Comparison of ENCODE assay signal across 8 cellular contexts in the genomic region with DNA sequence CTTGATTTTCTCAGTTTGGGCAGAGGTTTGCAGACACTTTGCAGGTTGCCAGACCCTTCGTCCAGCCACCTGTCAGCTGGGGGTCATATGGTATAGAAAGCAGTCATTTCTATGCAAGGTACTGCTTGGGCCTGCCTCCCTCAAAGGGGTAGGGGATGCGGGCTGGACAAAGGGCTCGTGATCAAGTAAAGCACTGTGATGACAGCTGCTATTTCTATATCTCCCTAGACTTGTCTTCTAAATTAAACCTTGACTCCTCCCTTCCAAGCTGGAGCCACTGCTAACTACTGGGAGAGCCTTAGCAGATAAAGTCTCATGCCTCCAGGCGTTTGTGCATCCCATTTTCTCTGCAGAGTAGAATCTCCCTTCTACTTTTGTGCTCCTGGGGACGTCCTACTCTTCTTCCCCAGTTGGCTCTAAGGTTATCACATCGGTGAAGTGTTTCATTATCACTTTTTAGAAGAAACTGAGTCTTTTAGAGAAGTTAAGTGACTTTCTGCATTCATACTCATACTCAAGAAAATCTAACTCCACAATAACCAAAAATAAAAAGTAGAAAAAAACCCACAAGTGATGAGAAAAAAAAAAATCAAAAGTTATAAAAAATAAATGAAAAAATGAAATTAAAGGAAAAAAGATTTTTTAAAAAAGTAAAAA. TPM values are rescaled to one million over a fixed set of nuclear protein-coding genes. Genes with fewer than 3 reads are reported as not detected.
DNase-seq lines count a peak whose midpoint lies in the region; ATAC-seq, FAIRE-seq and TF ChIP-seq lines count a peak whose summit lies in the region.

No MANE protein-coding gene starts in this region.

- H3K9me3 ChIP-seq in cardiac muscle cell (ENCODE audit: low read depth) (no peaks in the 10 kb centered on the region), HepG2 (ENCODE audit: low read length) (no peaks in the 10 kb centered on the region), upper lobe of right lung (no peaks in the 10 kb centered on the region)

- POLR2A ChIA-PET in HepG2 (lab: Yijun Ruan, JAX), result interaction anchor here (0.6 to 6.9 kb wide), 15 partner anchors 9 to 93 kb away, joined by 3 to 131 read pairs (median 6); a partner anchor contains a TSS

- peaks cover 42% of the 10 kb centered on the region for H3K36me3 Mint-ChIP-seq in activated naive CD8-positive, alpha-beta T cell treated with anti-CD3 and anti-CD28 coated beads, Interleukin-2, amount 50 U/mL, for 24 hours (ENCODE audit: low read depth)

- H3K4me2 ChIP-seq in HepG2 (ENCODE audit: low read depth, low read length), result peak overlapping the region; percentile 93

- peak overlapping the region; percentile 93 for H3K9ac ChIP-seq in HepG2 (ENCODE audit: insufficient read depth, low read depth, low read length)

- peaks cover 3% of the 10 kb centered on the region for H3K27me3 Mint-ChIP-seq in activated naive CD8-positive, alpha-beta T cell treated with anti-CD3 and anti-CD28 coated beads, Interleukin-2, amount 50 U/mL, for 24 hours

- H3K9me3 Mint-ChIP-seq in activated naive CD8-positive, alpha-beta T cell treated with anti-CD3 and anti-CD28 coated beads, Interleukin-2, amount 50 U/mL, for 24 hours, result no peaks in the 10 kb centered on the region

- H3K27me3 ChIP-seq in cardiac muscle cell, result no peaks in the 10 kb centered on the region
- H3K27me3 ChIP-seq in HepG2 (ENCODE audit: control insufficient read depth in 1 of 2, insufficient read depth in 2 of 2, low read length in 2 of 2), result no peaks in the 10 kb centered on the region; a peak in 1 of 5 replicates
- no peaks in the 10 kb centered on the region for H3K27me3 ChIP-seq in upper lobe of right lung

- DNase-seq in cardiac muscle cell (ENCODE audit: low read depth in 1 of 2, low spot score in 1 of 2), result peak in 1 of 2 donors; percentile 27
- DNase-seq in Right ventricle myocardium superior, result no peak
- DNase-seq in activated naive CD8-positive, alpha-beta T cell treated with anti-CD3 and anti-CD28 coated beads, Interleukin-2, amount 50 U/mL, for 24 hours, result no peak
- DNase-seq in HepG2 (ENCODE audit: low spot score), result peak; percentile 32
- DNase-seq in upper lobe of right lung, result no peak
- no peak for DNase-seq in HTR-8/SVneo (ENCODE audit: insufficient read length, low spot score)

- 8% methylated on average over 6 of the region's 6 CpGs for WGBS in HepG2 (ENCODE audit: low lambda C conversion rate)

- CTCF ChIA-PET in HepG2 (lab: Yijun Ruan, JAX; ENCODE audit: low intra/inter-chr PET ratio, low total read pairs), result no interaction called here

- H3K4me3 ChIP-seq in cardiac muscle cell, result peak overlapping the region; percentile 77
- peak overlapping the region; percentile 37 to 98 (median 66) for H3K4me3 ChIP-seq in HepG2 (replicated peaks in 1 of 3; ENCODE audit: insufficient read depth in 1 of 3, low read depth in 2 of 3, low read length in 3 of 3)
- H3K4me3 ChIP-seq in upper lobe of right lung, result peak overlapping the region; percentile 97

- peaks cover 45% of the 10 kb centered on the region for H3K4me1 Mint-ChIP-seq in activated naive CD8-positive, alpha-beta T cell treated with anti-CD3 and anti-CD28 coated beads, Interleukin-2, amount 50 U/mL, for 24 hours

- ATAC-seq in Right ventricle myocardium superior (ENCODE audit: poor library complexity) (no peak), HepG2 (peak; percentile 34), upper lobe of right lung (no peak), esophagus mucosa (no peak), GM21390 (IDR thresholded peaks at IDR 0.05; ENCODE audit: unreplicated experiment) (no peak)
- ATAC-seq in activated naive CD8-positive, alpha-beta T cell treated with anti-CD3 and anti-CD28 coated beads, Interleukin-2, amount 50 U/mL, for 24 hours, result no peak

- peaks cover 37% of the 10 kb centered on the region for H3K79me2 ChIP-seq in HepG2 (ENCODE audit: insufficient read depth, low read length)

- TF ChIP-seq EP300 in HepG2 (IDR thresholded peaks at IDR 0.05; ENCODE audit: low read depth in 2 of 2, low read length in 2 of 2) (no peak), HepG2 (CRISPR knock-in tag; IDR thresholded peaks at IDR 0.05; ENCODE audit: borderline replicate concordance) (no peak; the same call in 1 of the 2 replicates)

- peak overlapping the region; percentile 69 for H3K27ac ChIP-seq in cardiac muscle cell
- H3K27ac ChIP-seq in HepG2 (ENCODE audit: extremely low read length, insufficient read depth, low read length), result peak overlapping the region; percentile 69
- H3K27ac ChIP-seq in upper lobe of right lung, result peak overlapping the region; percentile 63

- no peak for TF ChIP-seq RAD21 in HepG2 (CRISPR knock-in tag; IDR thresholded peaks at IDR 0.05)

- H3K36me3 ChIP-seq in cardiac muscle cell (peaks cover 19% of the 10 kb centered on the region), HepG2 (replicated peaks in 1 of 2; ENCODE audit: control insufficient read depth in 1 of 2, insufficient read depth in 2 of 2, low read length in 2 of 2) (peaks cover 4 to 26% of the 10 kb centered on the region in 2 experiments), upper lobe of right lung (peaks cover 27% of the 10 kb centered on the region)

- in situ Hi-C loops in HepG2 (cut with HindIII; ENCODE audit: extremely low pct_ligation_motif_present, low pct_unique_long_range_greater_than_20kb), result no loop called here

- H3K4me1 ChIP-seq in cardiac muscle cell (ENCODE audit: low read depth), result peaks cover 15% of the 10 kb centered on the region
- H3K4me1 ChIP-seq in HepG2 (ENCODE audit: insufficient read depth, low read length), result peaks cover 63% of the 10 kb centered on the region
- peaks cover 23% of the 10 kb centered on the region for H3K4me1 ChIP-seq in upper lobe of right lung

- TSS peak; percentile 100 for BruUV-seq in HepG2 (replicated peaks; lab: Mats Ljungman, UMichigan)

- no peak for FAIRE-seq in HepG2 (lab: Jason Lieb, UNC)
- FAIRE-seq in HTR-8/SVneo (lab: Jason Lieb, UNC), result no peak

- intact Hi-C loops in Right ventricle myocardium superior (cut with DNase I) (no loop called here), HepG2 (cut with micrococcal nuclease; ENCODE audit: unreplicated experiment) (no loop called here), upper lobe of right lung (cut with DNase I) (no loop called here)

- TF ChIP-seq CTCF in cardiac muscle cell (IDR thresholded peaks at IDR 0.05; ENCODE audit: low read depth, low read length) (no peak), HepG2 (CRISPR knock-in tag; IDR thresholded peaks at IDR 0.05) (no peak), upper lobe of right lung (IDR thresholded peaks at IDR 0.05) (no peak)

- H2AFZ ChIP-seq in HepG2 (ENCODE audit: low read length), result peak overlapping the region; percentile 99

- TF ChIP-seq POLR2A in HepG2 (IDR thresholded peaks at IDR 0.05; ENCODE audit: insufficient read depth in 1 of 2, low read depth in 2 of 2, low read length in 2 of 2), result peak in 1 of 2 experiments; percentile 29; a peak in 1 of 4 replicates

- H3K27ac Mint-ChIP-seq in activated naive CD8-positive, alpha-beta T cell treated with anti-CD3 and anti-CD28 coated beads, Interleukin-2, amount 50 U/mL, for 24 hours, result peak overlapping the region; percentile 99

- H3K4me3 Mint-ChIP-seq in activated naive CD8-positive, alpha-beta T cell treated with anti-CD3 and anti-CD28 coated beads, Interleukin-2, amount 50 U/mL, for 24 hours, result peak overlapping the region; percentile 100

- H4K20me1 ChIP-seq in HepG2 (ENCODE audit: insufficient read depth, low read length), result no peaks in the 10 kb centered on the region

RNA-seq across cellular contexts. Expression of a gene that starts 0.7 kb away (rescaled TPM):
- total RNA-seq in cardiac muscle cell, result 150 and 174 TPM in 2 replicates
- polyA plus RNA-seq in cardiac muscle cell, result 233 and 241 TPM in 2 replicates
- total RNA-seq in Right ventricle myocardium superior, result 125 TPM
- 454 and 733 TPM in 2 replicates for total RNA-seq in HepG2 (2016; rRNA removed; fragmentation: Illumina TruSeq; extraction: Trizol)
- 40.2 and 45.7 TPM in 2 replicates for total RNA-seq in HepG2 (2016; cell fraction: cytosol; rRNA removed; fragmentation: Illumina TruSeq; extraction: Trizol; ENCODE audit: low read depth)
- 445 and 739 TPM in 2 replicates for total RNA-seq in HepG2 (2016; cell fraction: insoluble cytoplasmic fraction; rRNA removed; fragmentation: Illumina TruSeq; extraction: Trizol)
- 92.3 and 106 TPM in 2 replicates for total RNA-seq in HepG2 (2016; cell fraction: membrane; rRNA removed; fragmentation: Illumina TruSeq; extraction: Trizol)
- 346 and 369 TPM in 2 replicates for total RNA-seq in HepG2 (2016; cell fraction: nucleus; rRNA removed; fragmentation: Illumina TruSeq; extraction: Trizol)
- 215 and 264 TPM in 2 replicates for polyA plus RNA-seq in HepG2 (2011; rRNA removed)
- 129 and 152 TPM in 2 replicates for polyA plus RNA-seq in HepG2 (2011; cell fraction: cytosol; rRNA removed)
- polyA plus RNA-seq in HepG2 (2011; cell fraction: nucleus; rRNA removed), result 61.2 and 69.5 TPM in 2 replicates
- 143 and 176 TPM in 2 replicates for polyA plus RNA-seq in HepG2 (2012)
- 21.5 and 24.7 TPM in 2 replicates for polyA plus RNA-seq in HepG2 (2016; cell fraction: cytosol; fragmentation: Illumina TruSeq; extraction: Trizol; ENCODE audit: low read depth)
- 503 and 513 TPM in 2 replicates for polyA plus RNA-seq in HepG2 (2016; cell fraction: insoluble cytoplasmic fraction; fragmentation: Illumina TruSeq; extraction: Trizol; ENCODE audit: low read depth)
- polyA plus RNA-seq in HepG2 (2016; cell fraction: membrane; fragmentation: Illumina TruSeq; extraction: Trizol; ENCODE audit: low read depth), result 41.2 and 52.0 TPM in 2 replicates
- polyA plus RNA-seq in HepG2 (2016; cell fraction: nucleus; fragmentation: Illumina TruSeq; extraction: Trizol; ENCODE audit: insufficient read depth, low read depth), result 228 and 232 TPM in 2 replicates
- 569 and 652 TPM in 2 replicates for polyA minus RNA-seq in HepG2 (2011; rRNA and poly(A)+ RNA removed; ENCODE audit: low replicate concordance)
- polyA minus RNA-seq in HepG2 (2011; cell fraction: cytosol; rRNA and poly(A)+ RNA removed), result 159 and 172 TPM in 2 replicates
- 290 and 331 TPM in 2 replicates for polyA minus RNA-seq in HepG2 (2011; cell fraction: nucleus; rRNA and poly(A)+ RNA removed)
- 178 TPM for total RNA-seq in upper lobe of right lung
- 198 TPM for total RNA-seq in esophagus mucosa

RNA-seq across cellular contexts. Expression of a gene that starts 26.7 kb away (rescaled TPM):
- total RNA-seq in cardiac muscle cell, result 1.2 and 1.8 TPM in 2 replicates
- polyA plus RNA-seq in cardiac muscle cell, result 0.65 and 1.9 TPM in 2 replicates
- total RNA-seq in Right ventricle myocardium superior, result 0.62 TPM
- 4.3 and 4.5 TPM in 2 replicates for total RNA-seq in HepG2 (2016; rRNA removed; fragmentation: Illumina TruSeq; extraction: Trizol)
- total RNA-seq in HepG2 (2016; cell fraction: cytosol; rRNA removed; fragmentation: Illumina TruSeq; extraction: Trizol; ENCODE audit: low read depth), result 1.1 and 1.2 TPM in 2 replicates
- 4.0 and 5.3 TPM in 2 replicates for total RNA-seq in HepG2 (2016; cell fraction: insoluble cytoplasmic fraction; rRNA removed; fragmentation: Illumina TruSeq; extraction: Trizol)
- total RNA-seq in HepG2 (2016; cell fraction: membrane; rRNA removed; fragmentation: Illumina TruSeq; extraction: Trizol), result 3.7 and 4.4 TPM in 2 replicates
- total RNA-seq in HepG2 (2016; cell fraction: nucleus; rRNA removed; fragmentation: Illumina TruSeq; extraction: Trizol), result 3.6 TPM in 2 replicates
- 1.5 and 2.1 TPM in 2 replicates for polyA plus RNA-seq in HepG2 (2011; rRNA removed)
- polyA plus RNA-seq in HepG2 (2011; cell fraction: cytosol; rRNA removed), result 1.5 and 2.6 TPM in 2 replicates
- 0.71 and 0.80 TPM in 2 replicates for polyA plus RNA-seq in HepG2 (2011; cell fraction: nucleus; rRNA removed)
- 5.4 and 6.9 TPM in 2 replicates for polyA plus RNA-seq in HepG2 (2012)
- polyA plus RNA-seq in HepG2 (2016; cell fraction: cytosol; fragmentation: Illumina TruSeq; extraction: Trizol; ENCODE audit: low read depth), result 0.60 and 0.85 TPM in 2 replicates
- polyA plus RNA-seq in HepG2 (2016; cell fraction: insoluble cytoplasmic fraction; fragmentation: Illumina TruSeq; extraction: Trizol; ENCODE audit: low read depth), result 2.9 and 4.2 TPM in 2 replicates
- polyA plus RNA-seq in HepG2 (2016; cell fraction: membrane; fragmentation: Illumina TruSeq; extraction: Trizol; ENCODE audit: low read depth), result 1.7 and 1.8 TPM in 2 replicates
- polyA plus RNA-seq in HepG2 (2016; cell fraction: nucleus; fragmentation: Illumina TruSeq; extraction: Trizol; ENCODE audit: insufficient read depth, low read depth), result 5.0 and 6.2 TPM in 2 replicates
- 6.2 TPM in 1 of 2 replicates, not detected in the other for polyA minus RNA-seq in HepG2 (2011; rRNA and poly(A)+ RNA removed; ENCODE audit: low replicate concordance)
- polyA minus RNA-seq in HepG2 (2011; cell fraction: cytosol; rRNA and poly(A)+ RNA removed), result 2.0 and 2.7 TPM in 2 replicates
- polyA minus RNA-seq in HepG2 (2011; cell fraction: nucleus; rRNA and poly(A)+ RNA removed), result 1.4 and 2.6 TPM in 2 replicates
- total RNA-seq in upper lobe of right lung, result 1.4 TPM
- total RNA-seq in esophagus mucosa, result 0.04 TPM

RNA-seq across cellular contexts. Expression of a gene that starts 26.8 kb away (rescaled TPM):
- total RNA-seq in cardiac muscle cell, result 6.4 and 12.8 TPM in 2 replicates
- 9.9 and 11.4 TPM in 2 replicates for polyA plus RNA-seq in cardiac muscle cell
- 6.0 TPM for total RNA-seq in Right ventricle myocardium superior
- 151 and 181 TPM in 2 replicates for total RNA-seq in HepG2 (2016; rRNA removed; fragmentation: Illumina TruSeq; extraction: Trizol)
- total RNA-seq in HepG2 (2016; cell fraction: cytosol; rRNA removed; fragmentation: Illumina TruSeq; extraction: Trizol; ENCODE audit: low read depth), result 20.8 and 20.9 TPM in 2 replicates
- total RNA-seq in HepG2 (2016; cell fraction: insoluble cytoplasmic fraction; rRNA removed; fragmentation: Illumina TruSeq; extraction: Trizol), result 143 and 194 TPM in 2 replicates
- total RNA-seq in HepG2 (2016; cell fraction: membrane; rRNA removed; fragmentation: Illumina TruSeq; extraction: Trizol), result 32.3 and 33.6 TPM in 2 replicates
- total RNA-seq in HepG2 (2016; cell fraction: nucleus; rRNA removed; fragmentation: Illumina TruSeq; extraction: Trizol), result 129 and 136 TPM in 2 replicates
- polyA plus RNA-seq in HepG2 (2011; rRNA removed), result 153 and 175 TPM in 2 replicates
- 103 and 140 TPM in 2 replicates for polyA plus RNA-seq in HepG2 (2011; cell fraction: cytosol; rRNA removed)
- 97.8 and 111 TPM in 2 replicates for polyA plus RNA-seq in HepG2 (2011; cell fraction: nucleus; rRNA removed)
- 154 and 170 TPM in 2 replicates for polyA plus RNA-seq in HepG2 (2012)
- polyA plus RNA-seq in HepG2 (2016; cell fraction: cytosol; fragmentation: Illumina TruSeq; extraction: Trizol; ENCODE audit: low read depth), result 10.8 and 11.0 TPM in 2 replicates
- 162 and 177 TPM in 2 replicates for polyA plus RNA-seq in HepG2 (2016; cell fraction: insoluble cytoplasmic fraction; fragmentation: Illumina TruSeq; extraction: Trizol; ENCODE audit: low read depth)
- polyA plus RNA-seq in HepG2 (2016; cell fraction: membrane; fragmentation: Illumina TruSeq; extraction: Trizol; ENCODE audit: low read depth), result 19.7 and 20.5 TPM in 2 replicates
- polyA plus RNA-seq in HepG2 (2016; cell fraction: nucleus; fragmentation: Illumina TruSeq; extraction: Trizol; ENCODE audit: insufficient read depth, low read depth), result 75.4 and 82.9 TPM in 2 replicates
- 5.0 and 112 TPM in 2 replicates for polyA minus RNA-seq in HepG2 (2011; rRNA and poly(A)+ RNA removed; ENCODE audit: low replicate concordance)
- 52.5 and 73.0 TPM in 2 replicates for polyA minus RNA-seq in HepG2 (2011; cell fraction: cytosol; rRNA and poly(A)+ RNA removed)
- polyA minus RNA-seq in HepG2 (2011; cell fraction: nucleus; rRNA and poly(A)+ RNA removed), result 221 and 291 TPM in 2 replicates
- 18.9 TPM for total RNA-seq in upper lobe of right lung
- 3.1 TPM for total RNA-seq in esophagus mucosa
